11 cellular contexts compared by ENCODE assay signal in the genomic region with DNA sequence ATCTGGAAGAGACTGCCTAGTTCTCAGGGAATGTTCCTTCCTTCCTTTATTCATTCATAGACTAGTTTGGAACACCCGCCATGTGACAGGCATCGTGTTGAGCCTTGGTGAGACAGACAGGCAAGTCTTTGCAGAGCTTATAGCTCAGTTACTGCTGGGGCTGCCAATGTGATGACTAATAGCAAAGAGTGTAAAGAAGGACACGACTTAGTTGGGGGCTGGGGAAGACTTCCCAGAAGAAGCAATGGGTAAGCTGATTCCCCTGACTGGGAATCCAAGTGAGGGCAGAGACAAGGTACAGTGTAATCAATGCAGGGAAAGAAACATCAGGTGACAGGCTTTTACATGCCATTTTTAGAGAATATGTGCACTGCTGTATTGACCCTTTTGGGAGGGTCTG. TPM values are rescaled to one million over a fixed set of nuclear protein-coding genes. Genes with fewer than 3 reads are reported as not detected.
DNase-seq lines count a peak whose midpoint lies in the region; ATAC-seq and TF ChIP-seq lines count a peak whose summit lies in the region.
"Had no signal": no experiment of that assay in that cellular context is flagged by ENCODE, and none has a peak within 500 bp of the region (broad histone marks: within the 10 kb centered on the region; RNA-seq: fewer than 3 reads in every experiment).

No MANE protein-coding gene starts in this region.

- H3K4me3 ChIP-seq in RWPE2 (ENCODE audit: severe bottlenecking) (no peak overlapping the region), epithelial cell of esophagus (ENCODE audit: low read length) (no peak overlapping the region), retinal pigment epithelial cell (ENCODE audit: low read length) (no peak overlapping the region)

- peaks cover 7% of the 10 kb centered on the region for H3K9me3 Mint-ChIP-seq in activated T-cell treated with anti-CD3 and anti-CD28 coated beads, Interleukin-2, amount 50 U/mL, for 24 hours
- H3K9me3 Mint-ChIP-seq in activated T-cell treated with anti-CD3 and anti-CD28 coated beads, Interleukin-2, amount 50 U/mL, for 4 hours: peaks cover 4% of the 10 kb centered on the region

- H3K27ac ChIP-seq in RWPE2 (ENCODE audit: poor library complexity, severe bottlenecking): no peak overlapping the region
- H3K27ac ChIP-seq: C4-2B had no signal

- H3K4me3 Mint-ChIP-seq in activated T-cell treated with anti-CD3 and anti-CD28 coated beads, Interleukin-2, amount 50 U/mL, for 24 hours: no peak overlapping the region
- H3K4me3 Mint-ChIP-seq in activated T-cell treated with anti-CD3 and anti-CD28 coated beads, Interleukin-2, amount 50 U/mL, for 4 hours: no peak overlapping the region
- H3K4me3 Mint-ChIP-seq: H9 had no signal

- H3K36me3 ChIP-seq in RWPE2 (ENCODE audit: low read depth): no peaks in the 10 kb centered on the region

- intact Hi-C loops in Right ventricle myocardium inferior (cut with DNase I): no loop called here

- H3K9me3 ChIP-seq in RWPE2 (ENCODE audit: severe bottlenecking): no peaks in the 10 kb centered on the region

- TF ChIP-seq CTCF in RWPE2 (IDR thresholded peaks at IDR 0.05; ENCODE audit: poor library complexity, severe bottlenecking) (no peak), epithelial cell of esophagus (IDR thresholded peaks at IDR 0.05; ENCODE audit: insufficient read depth, low read depth, low read length, missing control alignments) (no peak), retinal pigment epithelial cell (conservative IDR thresholded peaks at IDR 0.05; ENCODE audit: low read depth, low read length) (no peak)

- no peaks in the 10 kb centered on the region for H3K27me3 ChIP-seq in RWPE2 (ENCODE audit: insufficient read depth, poor library complexity, severe bottlenecking)

- DNase-seq in activated T-cell treated with anti-CD3 and anti-CD28 coated beads, Interleukin-2, amount 50 U/mL, for 24 hours: peak; percentile 33
- no peak for DNase-seq in activated T-cell treated with anti-CD3 and anti-CD28 coated beads, Interleukin-2, amount 50 U/mL, for 4 hours
- DNase-seq in RWPE2 (ENCODE audit: low spot score) (no peak), epithelial cell of esophagus (ENCODE audit: low read depth) (peak; percentile 93), retinal pigment epithelial cell (ENCODE audit: low read depth) (peak; percentile 96), Right ventricle myocardium inferior (ENCODE audit: missing footprints) (no peak), SIG-M5 (lab: John Stamatoyannopoulos, UW) (no peak)
- DNase-seq: H9, NCI-H1436 treated with DMSO at 0.1 percent for 48 hours had no signal

- peaks cover 97% of the 10 kb centered on the region for H3K4me1 Mint-ChIP-seq in activated T-cell treated with anti-CD3 and anti-CD28 coated beads, Interleukin-2, amount 50 U/mL, for 24 hours (ENCODE audit: low read depth)
- peaks cover 96% of the 10 kb centered on the region for H3K4me1 Mint-ChIP-seq in activated T-cell treated with anti-CD3 and anti-CD28 coated beads, Interleukin-2, amount 50 U/mL, for 4 hours (ENCODE audit: low read depth)

- H3K4me1 ChIP-seq in RWPE2 (ENCODE audit: insufficient read depth, poor library complexity, severe bottlenecking): peaks cover 14% of the 10 kb centered on the region

- H3K36me3 Mint-ChIP-seq in activated T-cell treated with anti-CD3 and anti-CD28 coated beads, Interleukin-2, amount 50 U/mL, for 24 hours (ENCODE audit: low read depth): no peaks in the 10 kb centered on the region
- H3K36me3 Mint-ChIP-seq in activated T-cell treated with anti-CD3 and anti-CD28 coated beads, Interleukin-2, amount 50 U/mL, for 4 hours (ENCODE audit: insufficient read depth): no peaks in the 10 kb centered on the region

- peaks cover 11% of the 10 kb centered on the region for H3K27me3 Mint-ChIP-seq in activated T-cell treated with anti-CD3 and anti-CD28 coated beads, Interleukin-2, amount 50 U/mL, for 24 hours
- H3K27me3 Mint-ChIP-seq in activated T-cell treated with anti-CD3 and anti-CD28 coated beads, Interleukin-2, amount 50 U/mL, for 4 hours (ENCODE audit: low read depth): no peaks in the 10 kb centered on the region

- ATAC-seq in activated T-cell treated with anti-CD3 and anti-CD28 coated beads, Interleukin-2, amount 50 U/mL, for 4 hours: no peak
- ATAC-seq in RWPE2 (ENCODE audit: low read depth): peak; percentile 87
- ATAC-seq in GM21529 (IDR thresholded peaks at IDR 0.05; ENCODE audit: unreplicated experiment): no peak
- ATAC-seq in Right ventricle myocardium inferior: no peak

- H3K27ac Mint-ChIP-seq in activated T-cell treated with anti-CD3 and anti-CD28 coated beads, Interleukin-2, amount 50 U/mL, for 24 hours: no peak overlapping the region
- H3K27ac Mint-ChIP-seq: H9 had no signal

RNA-seq across cellular contexts. Expression of a gene that starts 51.2 kb away (rescaled TPM):
- 1 to 10 TPM; 3.6 to 5.8 (median 5.6) TPM for total RNA-seq in activated T-cell treated with anti-CD3 and anti-CD28 coated beads, Interleukin-2, amount 50 U/mL, for 4 hours
- total RNA-seq in Right ventricle myocardium inferior: 18.7 TPM

Comparison
In these comparisons a context has a peak if more than half of its experiments do, and no peak if none do; other contexts are left out.
1. DNase-seq: peak in activated T-cell treated with anti-CD3 and anti-CD28 coated beads, Interleukin-2, amount 50 U/mL, for 24 hours (single experiment), epithelial cell of esophagus (single experiment) and retinal pigment epithelial cell (single experiment); none in activated T-cell treated with anti-CD3 and anti-CD28 coated beads, Interleukin-2, amount 50 U/mL, for 4 hours (single experiment), RWPE2 (single experiment), Right ventricle myocardium inferior (single experiment) and SIG-M5 (single experiment).